ENCODE assay signal across 20 cellular contexts in genomic region chr4:110172972-110173371, GRCh38. TPM values are rescaled to one million over a fixed set of nuclear protein-coding genes. Genes with fewer than 3 reads are reported as not detected.
A peak's percentile ranks its signal among the peaks of the same experiment; 100 is the strongest.
DNase-seq lines count a peak whose midpoint lies in the region; ATAC-seq and TF ChIP-seq lines count a peak whose summit lies in the region.
"Had no signal": no experiment of that assay in that cellular context is flagged by ENCODE, and none has a peak within 500 bp of the region (broad histone marks: within the 10 kb centered on the region; RNA-seq: fewer than 3 reads in every experiment).

No MANE protein-coding gene starts in this region.

- no peak overlapping the region for H3K27ac ChIP-seq in PC-3 (ENCODE audit: low read length)
- H3K27ac ChIP-seq in ovary = no peak overlapping the region
- H3K27ac ChIP-seq: gastrocnemius medialis, KMS-11, neutrophil, thoracic aorta had no signal

- TF ChIP-seq EP300 in ovary (IDR thresholded peaks at IDR 0.05) = no peak

- intact Hi-C loops in PC-3 (cut with micrococcal nuclease) = no loop called here
- intact Hi-C loops in ovary (cut with DNase I) = no loop called here

- ATAC-seq in PC-3 = peak; percentile 93
- ATAC-seq: activated CD8-positive, alpha-beta T cell treated with anti-CD3 and anti-CD28 coated beads for 36 hours; gastrocnemius medialis; Panc1 had no signal

- POLR2A ChIA-PET in PC-3 (lab: Charles Lee; ENCODE audit: unreplicated experiment) = no interaction called here

- TF ChIP-seq CTCF in PC-3 (conservative IDR thresholded peaks at IDR 0.05; ENCODE audit: low read depth, low read length) (no peak), nephron (IDR thresholded peaks at IDR 0.05; ENCODE audit: unreplicated experiment in 3 of 3) (no peak), ovary (IDR thresholded peaks at IDR 0.05) (no peak)

- peak; percentile 65 for DNase-seq in HT-29 (ENCODE audit: low spot score)
- DNase-seq in NCI-H2081 treated with DMSO at 0.1 percent for 48 hours (lab: John Stamatoyannopoulos, UW) = peak; percentile 76
- peak; percentile 45 for DNase-seq in PC-3
- DNase-seq in erythroblast (lab: John Stamatoyannopoulos, UW) = no peak
- no peak for DNase-seq in ovary
- no peak for DNase-seq in activated T-cell treated with anti-CD3 and anti-CD28 coated beads, Interleukin-2, amount 50 U/mL, for 24 hours
- DNase-seq in NCI-H1105 treated with DMSO at 0.1 percent for 48 hours (lab: John Stamatoyannopoulos, UW) = no peak
- DNase-seq: activated CD8-positive, alpha-beta T cell treated with anti-CD3 and anti-CD28 coated beads for 36 hours; amygdala; DMS79; gastrocnemius medialis; mesendoderm; NCI-H446 treated with DMSO at 0.1 percent for 48 hours; stimulated activated CD4-positive, alpha-beta T cell treated with anti-CD3 and anti-CD28 coated beads, Interleukin-2, amount 100 ng/mL, for 48 hours had no signal

- no peaks in the 10 kb centered on the region for H3K9me3 ChIP-seq in PC-3 (ENCODE audit: low read length)
- no peaks in the 10 kb centered on the region for H3K9me3 ChIP-seq in ovary
- H3K9me3 ChIP-seq: gastrocnemius medialis, neutrophil, thoracic aorta had no signal

- no peaks in the 10 kb centered on the region for H3F3A ChIP-seq in PC-3 (ENCODE audit: low read length, unreplicated experiment)

- peak overlapping the region; percentile 55 for H3K4me2 ChIP-seq in PC-3 (ENCODE audit: low read length)
- H3K4me2 ChIP-seq: KMS-11 had no signal

- BruUV-seq in PC-3 (replicated peaks; lab: Mats Ljungman, UMichigan) = no TSS peak

- no peaks in the 10 kb centered on the region for H3K36me3 ChIP-seq in PC-3 (ENCODE audit: low read depth, low read length)
- no peaks in the 10 kb centered on the region for H3K36me3 ChIP-seq in ovary
- H3K36me3 ChIP-seq: gastrocnemius medialis, neutrophil, thoracic aorta had no signal

- no peaks in the 10 kb centered on the region for H3K27me3 Mint-ChIP-seq in nephron (ENCODE audit: low read depth)
- no peaks in the 10 kb centered on the region for H3K27me3 Mint-ChIP-seq in activated T-cell treated with anti-CD3 and anti-CD28 coated beads, Interleukin-2, amount 50 U/mL, for 24 hours
- H3K27me3 Mint-ChIP-seq: activated CD8-positive, alpha-beta T cell treated with anti-CD3 and anti-CD28 coated beads for 36 hours; B cell had no signal

- H2AFZ ChIP-seq in PC-3 (ENCODE audit: low read length) = no peak overlapping the region

- TF ChIP-seq POLR2A in erythroblast (IDR thresholded peaks at IDR 0.05; ENCODE audit: low read length) (no peak), ovary (IDR thresholded peaks at IDR 0.05) (no peak)

- H3K4me1 ChIP-seq in PC-3 (ENCODE audit: insufficient read depth, low read length) (peaks cover 14% of the 10 kb centered on the region), ovary (ENCODE audit: insufficient read depth) (no peaks in the 10 kb centered on the region)
- H3K4me1 ChIP-seq: gastrocnemius medialis had no signal

- no peak overlapping the region for H3K4me3 Mint-ChIP-seq in nephron
- no peak overlapping the region for H3K4me3 Mint-ChIP-seq in activated T-cell treated with anti-CD3 and anti-CD28 coated beads, Interleukin-2, amount 50 U/mL, for 24 hours
- H3K4me3 Mint-ChIP-seq: activated CD8-positive, alpha-beta T cell treated with anti-CD3 and anti-CD28 coated beads for 36 hours; B cell had no signal

- no peak overlapping the region for H3K9ac ChIP-seq in PC-3 (ENCODE audit: low read length)
- H3K9ac ChIP-seq: KMS-11 had no signal

- no peaks in the 10 kb centered on the region for H3K9me2 ChIP-seq in PC-3 (replicated peaks; ENCODE audit: low read length)

- CTCF ChIA-PET in PC-3 (lab: Charles Lee) = no interaction called here

- H3K79me2 ChIP-seq in PC-3 (ENCODE audit: low read length) = no peaks in the 10 kb centered on the region

- no peak overlapping the region for H3K4me3 ChIP-seq in PC-3 (ENCODE audit: low read length)
- no peak overlapping the region for H3K4me3 ChIP-seq in ovary
- H3K4me3 ChIP-seq: gastrocnemius medialis, thoracic aorta had no signal

- H3K36me3 Mint-ChIP-seq in nephron (ENCODE audit: low read depth) = peaks cover 31% of the 10 kb centered on the region
- H3K36me3 Mint-ChIP-seq in activated T-cell treated with anti-CD3 and anti-CD28 coated beads, Interleukin-2, amount 50 U/mL, for 24 hours (ENCODE audit: low read depth) = peaks cover 19% of the 10 kb centered on the region

- no peaks in the 10 kb centered on the region for H3K9me3 Mint-ChIP-seq in nephron
- no peaks in the 10 kb centered on the region for H3K9me3 Mint-ChIP-seq in activated T-cell treated with anti-CD3 and anti-CD28 coated beads, Interleukin-2, amount 50 U/mL, for 24 hours
- H3K9me3 Mint-ChIP-seq: activated CD8-positive, alpha-beta T cell treated with anti-CD3 and anti-CD28 coated beads for 36 hours had no signal

- peaks cover 13% of the 10 kb centered on the region for H3K4me1 Mint-ChIP-seq in nephron
- H3K4me1 Mint-ChIP-seq in activated T-cell treated with anti-CD3 and anti-CD28 coated beads, Interleukin-2, amount 50 U/mL, for 24 hours (ENCODE audit: low read depth) = no peaks in the 10 kb centered on the region
- H3K4me1 Mint-ChIP-seq: B cell had no signal

- WGBS in ovary, 3 donors = 97 to 100% (median 99%) methylated on average over 1 of the region's 1 CpG

- H3K27ac Mint-ChIP-seq in nephron = peak overlapping the region in 2 of 3 experiments; percentile 20 to 56
- no peak overlapping the region for H3K27ac Mint-ChIP-seq in activated T-cell treated with anti-CD3 and anti-CD28 coated beads, Interleukin-2, amount 50 U/mL, for 24 hours
- H3K27ac Mint-ChIP-seq: activated CD8-positive, alpha-beta T cell treated with anti-CD3 and anti-CD28 coated beads for 36 hours; B cell had no signal

- H4K20me1 ChIP-seq in PC-3 (ENCODE audit: low read length) = no peaks in the 10 kb centered on the region

- H3K27me3 ChIP-seq in PC-3 (ENCODE audit: low read length) (no peaks in the 10 kb centered on the region), ovary (no peaks in the 10 kb centered on the region)
- H3K27me3 ChIP-seq: gastrocnemius medialis, neutrophil had no signal

RNA-seq across cellular contexts. Expression of gene ELOVL6, which starts 25.4 kb away (rescaled TPM):
- total RNA-seq in HT-29 (2014; rRNA removed; shearing (Covaris generic)) = 8.1 and 8.8 TPM in 2 replicates
- total RNA-seq in PC-3 (2014; rRNA removed) = 2.2 and 4.4 TPM in 2 replicates
- total RNA-seq in ovary = 10 to 100 TPM in 1 of 7 donors, 1 to 10 TPM in 5, under 1 TPM in 1; 0.36 to 10.4 (median 3.6) TPM
- polyA plus RNA-seq in ovary = 1 to 10 TPM; 1.2 to 7.0 TPM

Comparison
In these comparisons a context has a peak if more than half of its experiments do, and no peak if none do; other contexts are left out.
1. DNase-seq: peak in HT-29 (single experiment), NCI-H2081 treated with DMSO at 0.1 percent for 48 hours (single experiment) and PC-3 (single experiment); none in erythroblast (0 of 2), ovary (0 of 5), activated T-cell treated with anti-CD3 and anti-CD28 coated beads, Interleukin-2, amount 50 U/mL, for 24 hours (single experiment) and NCI-H1105 treated with DMSO at 0.1 percent for 48 hours (single experiment).